In the genomic region with DNA sequence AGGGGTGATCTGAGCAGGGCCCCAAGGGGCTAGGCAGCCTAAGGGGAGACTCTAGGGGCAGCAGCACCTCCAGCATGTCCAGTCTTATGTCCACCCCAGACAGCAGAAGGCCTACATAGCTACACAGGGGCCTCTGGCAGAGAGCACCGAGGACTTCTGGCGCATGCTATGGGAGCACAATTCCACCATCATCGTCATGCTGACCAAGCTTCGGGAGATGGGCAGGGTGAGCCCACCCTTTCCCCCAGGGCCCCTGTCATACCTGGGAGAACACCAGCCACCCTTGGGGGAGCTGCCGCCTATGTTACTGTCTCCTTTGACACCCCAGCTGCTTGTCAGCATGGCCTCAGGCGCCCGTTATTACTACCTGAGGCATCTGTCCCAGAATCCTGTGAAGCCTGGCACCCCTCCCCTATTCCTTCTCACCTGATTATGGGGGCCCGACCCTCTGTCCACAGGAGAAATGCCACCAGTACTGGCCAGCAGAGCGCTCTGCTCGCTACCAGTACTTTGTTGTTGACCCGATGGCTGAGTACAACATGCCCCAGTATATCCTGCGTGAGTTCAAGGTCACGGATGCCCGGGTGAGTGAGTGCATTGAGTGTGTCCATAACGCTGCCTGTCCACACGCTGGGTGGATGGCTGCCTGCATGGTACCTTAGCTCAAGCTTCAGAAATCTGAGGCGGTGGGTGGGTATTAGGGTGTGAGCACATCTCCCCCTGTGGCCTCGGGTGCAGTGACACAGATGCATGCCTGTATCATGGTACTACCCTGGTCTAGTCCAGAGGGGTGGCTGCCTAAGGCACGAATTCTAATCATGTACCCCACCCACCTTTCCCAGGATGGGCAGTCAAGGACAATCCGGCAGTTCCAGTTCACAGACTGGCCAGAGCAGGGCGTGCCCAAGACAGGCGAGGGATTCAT, we compare ENCODE assay signal across 2 cellular contexts.
A peak's percentile ranks its signal among the peaks of the same experiment; 100 is the strongest.
TF ChIP-seq lines count a peak whose summit lies in the region.

No MANE protein-coding gene starts in this region.

TF ChIP-seq in K562, 482 proteins besides CTCF, POLR2A, EP300 and RAD21:
- no peak for TF ChIP-seq BDP1 (IDR thresholded peaks at IDR 0.05; ENCODE audit: insufficient read depth, insufficient read length)
- peak; percentile 27; the same call in 1 of the 2 replicates for TF ChIP-seq ZNF263 (CRISPR knock-in tag; IDR thresholded peaks at IDR 0.05; ENCODE audit: borderline replicate concordance)
TF ChIP-seq in K562: peak in this region for 1.

TF ChIP-seq in SK-N-SH, 30 proteins besides CTCF, POLR2A, EP300 and RAD21:
- no peak for TF ChIP-seq MEF2A (IDR thresholded peaks at IDR 0.05; ENCODE audit: borderline replicate concordance, low read depth)
- TF ChIP-seq, protein P1, sequence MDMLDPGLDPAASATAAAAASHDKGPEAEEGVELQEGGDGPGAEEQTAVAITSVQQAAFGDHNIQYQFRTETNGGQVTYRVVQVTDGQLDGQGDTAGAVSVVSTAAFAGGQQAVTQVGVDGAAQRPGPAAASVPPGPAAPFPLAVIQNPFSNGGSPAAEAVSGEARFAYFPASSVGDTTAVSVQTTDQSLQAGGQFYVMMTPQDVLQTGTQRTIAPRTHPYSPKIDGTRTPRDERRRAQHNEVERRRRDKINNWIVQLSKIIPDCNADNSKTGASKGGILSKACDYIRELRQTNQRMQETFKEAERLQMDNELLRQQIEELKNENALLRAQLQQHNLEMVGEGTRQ (IDR thresholded peaks at IDR 0.05; ENCODE audit: borderline replicate concordance, low read depth, low read length) = no peak
